Comparison of ENCODE assay signal across 8 cellular contexts in the genomic region with DNA sequence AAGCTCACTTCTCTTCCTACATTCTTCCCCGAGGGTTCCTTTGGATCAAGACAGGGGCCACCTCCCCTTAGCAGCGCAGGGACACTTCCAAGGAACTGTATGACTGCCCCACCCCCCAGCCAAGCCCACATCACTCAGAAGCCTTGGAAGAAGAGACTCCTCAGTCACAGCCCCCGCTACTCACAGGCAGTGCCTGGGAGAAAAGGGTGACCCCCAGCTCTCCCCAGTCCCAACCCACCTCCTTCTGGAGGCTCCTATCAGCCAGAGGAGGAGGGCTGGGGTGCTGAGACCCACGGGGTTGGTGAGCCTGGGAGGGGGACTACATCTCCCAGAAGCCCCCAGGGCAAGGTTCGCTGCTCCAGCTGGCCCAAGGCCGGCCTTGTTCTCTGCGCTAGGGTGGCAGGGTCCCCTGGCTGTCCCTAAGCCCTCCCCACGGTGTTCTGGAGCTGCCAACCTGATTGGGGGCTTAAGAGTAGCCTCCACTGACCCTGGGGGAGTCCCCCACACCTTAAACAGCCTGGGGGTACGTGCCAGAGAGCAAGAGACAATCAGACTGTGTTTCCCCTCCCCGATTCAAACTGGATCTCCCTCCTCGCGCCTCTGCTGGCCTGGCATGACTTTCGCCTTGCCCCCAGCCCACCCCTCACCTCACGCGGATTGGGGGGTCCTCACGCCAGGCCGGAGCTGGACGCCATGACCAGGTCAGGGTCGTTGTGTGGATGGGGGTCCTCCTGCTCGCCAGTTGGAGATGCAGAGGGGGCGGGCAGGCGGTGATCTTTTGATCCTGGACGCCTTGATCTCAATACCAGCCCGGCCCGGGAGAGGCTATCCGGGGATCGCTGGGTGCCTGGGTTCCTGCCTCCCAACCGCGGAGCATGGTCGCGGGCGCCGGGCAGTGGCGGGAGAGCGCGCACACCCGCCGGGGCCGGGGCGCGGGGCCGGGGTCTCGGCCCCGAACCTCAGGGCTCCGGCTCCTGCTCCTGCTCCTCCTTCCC. TPM values are rescaled to one million over a fixed set of nuclear protein-coding genes. Genes with fewer than 3 reads are reported as not detected.
DNase-seq lines count a peak whose midpoint lies in the region; ATAC-seq and TF ChIP-seq lines count a peak whose summit lies in the region.

No MANE protein-coding gene starts in this region.

- H3K27ac Mint-ChIP-seq in naive thymus-derived CD4-positive, alpha-beta T cell = peak overlapping the region; percentile 71 to 100 (median 98)

- H3K27me3 ChIP-seq in naive thymus-derived CD4-positive, alpha-beta T cell (ENCODE audit: control insufficient read depth in 2 of 2, insufficient read depth in 2 of 2, low read length in 2 of 2) = no peaks in the 10 kb centered on the region

- H3K4me3 ChIP-seq in epithelial cell of proximal tubule (ENCODE audit: low read depth, low read length) = peak overlapping the region; percentile 98
- peak overlapping the region; percentile 99 for H3K4me3 ChIP-seq in naive thymus-derived CD4-positive, alpha-beta T cell (ENCODE audit: low read length)

- H3K9me3 Mint-ChIP-seq in naive thymus-derived CD4-positive, alpha-beta T cell = peaks cover 0 to 5% (median 0%) of the 10 kb centered on the region in 11 donors

- CTCF ChIA-PET in naive thymus-derived CD4-positive, alpha-beta T cell (lab: Charles Lee) = interaction anchor here (0.5 to 2.3 kb wide), 8 partner anchors 15 to 134 kb away, joined by 3 to 10 read pairs (median 5); a partner anchor contains a TSS

- intact Hi-C loops in naive thymus-derived CD4-positive, alpha-beta T cell (cut with micrococcal nuclease) = loop anchor here (1.0 to 5.0 kb wide), 8 partner anchors 11 to 703 kb away; a partner anchor contains a TSS

- peak overlapping the region; percentile 96 for H3K27ac ChIP-seq in naive thymus-derived CD4-positive, alpha-beta T cell (ENCODE audit: low read depth, low read length)

- H3K4me1 Mint-ChIP-seq in naive thymus-derived CD4-positive, alpha-beta T cell = peaks cover 34 to 59% (median 39%) of the 10 kb centered on the region in 7 donors

- H3K4me1 ChIP-seq in naive thymus-derived CD4-positive, alpha-beta T cell (ENCODE audit: control insufficient read depth in 2 of 2, insufficient read depth in 2 of 2, low read length in 2 of 2) = peaks cover 27 to 45% of the 10 kb centered on the region in 2 donors

- POLR2A ChIA-PET in naive thymus-derived CD4-positive, alpha-beta T cell (lab: Charles Lee) = interaction anchor here (0.5 to 3.5 kb wide), 13 partner anchors 13 to 469 kb away, joined by 3 to 21 read pairs (median 5); a partner anchor contains a TSS

- peaks cover 0 to 2% (median 0%) of the 10 kb centered on the region in 5 donors for H3K27me3 Mint-ChIP-seq in naive thymus-derived CD4-positive, alpha-beta T cell

- no peak for ATAC-seq in naive thymus-derived CD4-positive, alpha-beta T cell
- no peak for ATAC-seq in HG03342 (IDR thresholded peaks at IDR 0.05; ENCODE audit: unreplicated experiment)
- no peak for ATAC-seq in HG02571 (IDR thresholded peaks at IDR 0.05; ENCODE audit: unreplicated experiment)
- no peak for ATAC-seq in esophagus mucosa

- DNase-seq in D341Med (ENCODE audit: low spot score) = peak; percentile 81
- DNase-seq in HT1080 (ENCODE audit: low read depth) = peak; percentile 58
- peak; percentile 56 for DNase-seq in activated CD4-positive, alpha-beta T cell treated with anti-CD3 and anti-CD28 coated beads, Interleukin-2, amount 50 U/mL, for 1 hour
- no peak for DNase-seq in epithelial cell of proximal tubule (ENCODE audit: low read depth)
- peak in 8 of 9 donors; percentile 8 to 67 (median 56) for DNase-seq in naive thymus-derived CD4-positive, alpha-beta T cell

- TF ChIP-seq CTCF in epithelial cell of proximal tubule (conservative IDR thresholded peaks at IDR 0.05; ENCODE audit: low read depth, low read length) = no peak

- peaks cover 0 to 36% (median 0%) of the 10 kb centered on the region in 3 experiments for H3K36me3 ChIP-seq in naive thymus-derived CD4-positive, alpha-beta T cell (ENCODE audit: control insufficient read depth in 2 of 3, insufficient read depth in 3 of 3, low read length in 3 of 3)

- peak overlapping the region; percentile 91 to 99 (median 95) for H3K4me3 Mint-ChIP-seq in naive thymus-derived CD4-positive, alpha-beta T cell

- no peaks in the 10 kb centered on the region for H3K9me3 ChIP-seq in naive thymus-derived CD4-positive, alpha-beta T cell (ENCODE audit: control insufficient read depth in 2 of 3, low read length in 3 of 3)

- H3K36me3 Mint-ChIP-seq in naive thymus-derived CD4-positive, alpha-beta T cell = peaks cover 0 to 22% (median 20%) of the 10 kb centered on the region in 5 donors

RNA-seq across cellular contexts. Expression of a gene that starts 0.8 kb away (rescaled TPM):
- total RNA-seq in HT1080 (2014; rRNA removed; shearing (Covaris generic)) = 22.5 and 24.8 TPM in 2 replicates
- 34.0 and 41.3 TPM in 2 replicates for polyA plus RNA-seq in HT1080 (2015; cell fraction: cytosol; rRNA removed)
- polyA plus RNA-seq in HT1080 (2015; cell fraction: nucleus; rRNA removed) = 53.0 and 60.5 TPM in 2 replicates
- total RNA-seq in epithelial cell of proximal tubule = 20.7 and 25.7 TPM in 2 replicates
- total RNA-seq in naive thymus-derived CD4-positive, alpha-beta T cell = 100 to 1,000 TPM in 4 of 5 experiments, 10 to 100 TPM in 1; 67.8 to 269 (median 266) TPM
- polyA plus RNA-seq in naive thymus-derived CD4-positive, alpha-beta T cell = 1 to 10 TPM; 6.7 to 7.2 TPM
- total RNA-seq in esophagus mucosa = 44.6 TPM

RNA-seq across cellular contexts. Expression of a gene that starts 31.2 kb away (rescaled TPM):
- total RNA-seq in HT1080 (2014; rRNA removed; shearing (Covaris generic)) = not detected in 2 replicates
- polyA plus RNA-seq in HT1080 (2015; cell fraction: cytosol; rRNA removed) = not detected in 2 replicates
- polyA plus RNA-seq in HT1080 (2015; cell fraction: nucleus; rRNA removed) = not detected in 2 replicates
- total RNA-seq in epithelial cell of proximal tubule = 0.14 TPM in 1 of 2 replicates, not detected in the other
- under 1 TPM in 1 of 5 experiments, not detected in 4; 0.24 TPM for total RNA-seq in naive thymus-derived CD4-positive, alpha-beta T cell
- under 1 TPM in 1 of 2 donors, not detected in 1; 0.51 TPM for polyA plus RNA-seq in naive thymus-derived CD4-positive, alpha-beta T cell
- 0.32 TPM for total RNA-seq in esophagus mucosa

RNA-seq across cellular contexts. Expression of a gene that starts 41.2 kb away (rescaled TPM):
- not detected in 2 replicates for total RNA-seq in HT1080 (2014; rRNA removed; shearing (Covaris generic))
- not detected in 2 replicates for polyA plus RNA-seq in HT1080 (2015; cell fraction: cytosol; rRNA removed)
- not detected in 2 replicates for polyA plus RNA-seq in HT1080 (2015; cell fraction: nucleus; rRNA removed)
- not detected in 2 replicates for total RNA-seq in epithelial cell of proximal tubule
- total RNA-seq in naive thymus-derived CD4-positive, alpha-beta T cell = 1 to 10 TPM in 4 of 5 experiments, under 1 TPM in 1; 0.41 to 2.9 (median 2.1) TPM
- polyA plus RNA-seq in naive thymus-derived CD4-positive, alpha-beta T cell = 1 to 10 TPM in 1 of 2 donors, under 1 TPM in 1; 0.60 to 1.1 TPM
- total RNA-seq in esophagus mucosa = 0.20 TPM

RNA-seq across cellular contexts. Expression of a gene that starts 46.7 kb away (rescaled TPM):
- not detected in 2 replicates for total RNA-seq in HT1080 (2014; rRNA removed; shearing (Covaris generic))
- polyA plus RNA-seq in HT1080 (2015; cell fraction: cytosol; rRNA removed) = not detected in 2 replicates
- polyA plus RNA-seq in HT1080 (2015; cell fraction: nucleus; rRNA removed) = not detected in 2 replicates
- not detected in 2 replicates for total RNA-seq in epithelial cell of proximal tubule
- not detected for total RNA-seq in naive thymus-derived CD4-positive, alpha-beta T cell
- not detected for polyA plus RNA-seq in naive thymus-derived CD4-positive, alpha-beta T cell
- total RNA-seq in esophagus mucosa = not detected
